ENCODE assay signal across 9 cellular contexts in the genomic region with DNA sequence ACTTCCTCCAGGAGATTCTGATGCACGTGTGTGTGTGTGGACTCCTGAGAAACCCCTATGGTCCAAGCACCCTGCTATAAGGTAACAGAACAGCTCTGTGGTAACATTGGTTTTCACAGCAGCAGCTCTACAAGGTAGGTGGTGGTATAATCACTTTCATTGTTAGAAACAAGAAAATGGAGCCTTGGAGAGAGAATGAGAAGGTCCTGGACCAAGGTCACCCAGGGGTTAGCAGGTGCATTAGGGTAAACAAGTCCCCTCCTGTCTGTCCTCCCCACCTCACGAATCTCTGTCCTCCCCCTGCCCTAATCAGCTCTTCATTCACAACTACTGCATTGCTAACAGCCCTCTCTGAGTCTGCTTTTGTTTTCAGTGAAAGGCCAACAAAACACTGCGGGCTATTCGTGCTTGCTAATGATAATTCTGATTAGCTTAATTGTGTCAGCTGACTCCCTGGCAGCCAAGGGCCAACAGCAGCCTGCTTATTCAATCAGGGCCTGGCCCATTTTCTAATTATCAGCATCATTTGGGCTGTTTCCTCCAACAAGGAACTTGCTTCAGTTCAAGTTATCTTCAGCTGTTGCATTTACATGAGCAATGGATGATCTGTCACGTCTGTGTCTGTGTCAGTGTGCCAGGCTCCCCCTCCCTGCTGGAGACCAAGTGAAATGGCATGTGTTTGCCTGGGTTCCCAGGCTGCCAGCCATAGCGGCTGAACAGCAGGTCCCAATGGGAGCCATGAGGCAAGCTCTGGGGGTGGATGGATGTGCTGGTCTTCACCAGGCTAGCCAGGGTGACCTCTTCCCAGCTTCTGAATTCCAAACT. TPM values are rescaled to one million over a fixed set of nuclear protein-coding genes. Genes with fewer than 3 reads are reported as not detected.
DNase-seq lines count a peak whose midpoint lies in the region; ATAC-seq and TF ChIP-seq lines count a peak whose summit lies in the region.
"Had no signal": no experiment of that assay in that cellular context is flagged by ENCODE, and none has a peak within 500 bp of the region (broad histone marks: within the 10 kb centered on the region; RNA-seq: fewer than 3 reads in every experiment).

No MANE protein-coding gene starts in this region.

- H3K4me2 ChIP-seq in GM23338: peak overlapping the region; percentile 43; the same call in 1 of the 2 replicates

- no peak overlapping the region for H3K4me3 ChIP-seq in GM23338
- H3K4me3 ChIP-seq: K562 had no signal

- no peaks in the 10 kb centered on the region for H3K36me3 ChIP-seq in GM23338 (ENCODE audit: insufficient read depth)

- no peaks in the 10 kb centered on the region for H4K20me1 ChIP-seq in GM23338 (replicated peaks; ENCODE audit: insufficient read depth)

- peaks cover 19% of the 10 kb centered on the region for H3K4me1 ChIP-seq in GM23338 (ENCODE audit: insufficient read depth)

- H3K4me3 Mint-ChIP-seq in GM23338: no peak overlapping the region

- no peaks in the 10 kb centered on the region for H3K27me3 ChIP-seq in GM23338 (ENCODE audit: insufficient read depth)

- no peaks in the 10 kb centered on the region for H3K9me3 Mint-ChIP-seq in GM23338

- peaks cover 15% of the 10 kb centered on the region for H3K36me3 Mint-ChIP-seq in GM23338 (ENCODE audit: low read depth)

- peaks cover 12% of the 10 kb centered on the region; the same call in 1 of the 2 replicates for H3K9me2 ChIP-seq in GM23338 (ENCODE audit: insufficient read depth)

- peak overlapping the region; percentile 27; the same call in 1 of the 2 replicates for H3K27ac Mint-ChIP-seq in GM23338

- H3K27me3 Mint-ChIP-seq in GM23338 (ENCODE audit: insufficient read depth, low read depth, poor library complexity): no peaks in the 10 kb centered on the region

- DNase-seq in GM23338 (ENCODE audit: low spot score) (no peak), NCI-H1105 (lab: John Stamatoyannopoulos, UW) (peak; percentile 34), kidney tubule cell (ENCODE audit: low spot score) (peak; percentile 23), D341Med (ENCODE audit: low spot score) (no peak), DMS79 (lab: John Stamatoyannopoulos, UW) (no peak), NCI-H2227 (lab: John Stamatoyannopoulos, UW; ENCODE audit: unreplicated experiment) (no peak), NCI-H2081 treated with DMSO at 0.1 percent for 48 hours (lab: John Stamatoyannopoulos, UW) (no peak)

- H3K27ac ChIP-seq in GM23338 (ENCODE audit: low read depth): no peak overlapping the region

- H3F3A ChIP-seq in GM23338 (replicated peaks; ENCODE audit: low read depth): no peaks in the 10 kb centered on the region

- H3K79me2 ChIP-seq in GM23338 (replicated peaks; ENCODE audit: insufficient read depth): no peaks in the 10 kb centered on the region

- H3K4me1 Mint-ChIP-seq in GM23338: peaks cover 44% of the 10 kb centered on the region

- no peak overlapping the region for H2AFZ ChIP-seq in GM23338

- peak; percentile 80 for ATAC-seq in GM18520 (IDR thresholded peaks at IDR 0.05; ENCODE audit: unreplicated experiment)
- peak; percentile 86 for ATAC-seq in GM23338
- ATAC-seq: K562 had no signal

- TF ChIP-seq CTCF in GM23338 (conservative IDR thresholded peaks at IDR 0.05; ENCODE audit: low read depth in 2 of 2): no peak

TF ChIP-seq in GM23338, 12 proteins besides CTCF, POLR2A, EP300 and RAD21:
- TF ChIP-seq, protein P1, sequence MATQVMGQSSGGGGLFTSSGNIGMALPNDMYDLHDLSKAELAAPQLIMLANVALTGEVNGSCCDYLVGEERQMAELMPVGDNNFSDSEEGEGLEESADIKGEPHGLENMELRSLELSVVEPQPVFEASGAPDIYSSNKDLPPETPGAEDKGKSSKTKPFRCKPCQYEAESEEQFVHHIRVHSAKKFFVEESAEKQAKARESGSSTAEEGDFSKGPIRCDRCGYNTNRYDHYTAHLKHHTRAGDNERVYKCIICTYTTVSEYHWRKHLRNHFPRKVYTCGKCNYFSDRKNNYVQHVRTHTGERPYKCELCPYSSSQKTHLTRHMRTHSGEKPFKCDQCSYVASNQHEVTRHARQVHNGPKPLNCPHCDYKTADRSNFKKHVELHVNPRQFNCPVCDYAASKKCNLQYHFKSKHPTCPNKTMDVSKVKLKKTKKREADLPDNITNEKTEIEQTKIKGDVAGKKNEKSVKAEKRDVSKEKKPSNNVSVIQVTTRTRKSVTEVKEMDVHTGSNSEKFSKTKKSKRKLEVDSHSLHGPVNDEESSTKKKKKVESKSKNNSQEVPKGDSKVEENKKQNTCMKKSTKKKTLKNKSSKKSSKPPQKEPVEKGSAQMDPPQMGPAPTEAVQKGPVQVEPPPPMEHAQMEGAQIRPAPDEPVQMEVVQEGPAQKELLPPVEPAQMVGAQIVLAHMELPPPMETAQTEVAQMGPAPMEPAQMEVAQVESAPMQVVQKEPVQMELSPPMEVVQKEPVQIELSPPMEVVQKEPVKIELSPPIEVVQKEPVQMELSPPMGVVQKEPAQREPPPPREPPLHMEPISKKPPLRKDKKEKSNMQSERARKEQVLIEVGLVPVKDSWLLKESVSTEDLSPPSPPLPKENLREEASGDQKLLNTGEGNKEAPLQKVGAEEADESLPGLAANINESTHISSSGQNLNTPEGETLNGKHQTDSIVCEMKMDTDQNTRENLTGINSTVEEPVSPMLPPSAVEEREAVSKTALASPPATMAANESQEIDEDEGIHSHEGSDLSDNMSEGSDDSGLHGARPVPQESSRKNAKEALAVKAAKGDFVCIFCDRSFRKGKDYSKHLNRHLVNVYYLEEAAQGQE (IDR thresholded peaks at IDR 0.05; ENCODE audit: unreplicated experiment): no peak
- TF ChIP-seq, protein P2, sequence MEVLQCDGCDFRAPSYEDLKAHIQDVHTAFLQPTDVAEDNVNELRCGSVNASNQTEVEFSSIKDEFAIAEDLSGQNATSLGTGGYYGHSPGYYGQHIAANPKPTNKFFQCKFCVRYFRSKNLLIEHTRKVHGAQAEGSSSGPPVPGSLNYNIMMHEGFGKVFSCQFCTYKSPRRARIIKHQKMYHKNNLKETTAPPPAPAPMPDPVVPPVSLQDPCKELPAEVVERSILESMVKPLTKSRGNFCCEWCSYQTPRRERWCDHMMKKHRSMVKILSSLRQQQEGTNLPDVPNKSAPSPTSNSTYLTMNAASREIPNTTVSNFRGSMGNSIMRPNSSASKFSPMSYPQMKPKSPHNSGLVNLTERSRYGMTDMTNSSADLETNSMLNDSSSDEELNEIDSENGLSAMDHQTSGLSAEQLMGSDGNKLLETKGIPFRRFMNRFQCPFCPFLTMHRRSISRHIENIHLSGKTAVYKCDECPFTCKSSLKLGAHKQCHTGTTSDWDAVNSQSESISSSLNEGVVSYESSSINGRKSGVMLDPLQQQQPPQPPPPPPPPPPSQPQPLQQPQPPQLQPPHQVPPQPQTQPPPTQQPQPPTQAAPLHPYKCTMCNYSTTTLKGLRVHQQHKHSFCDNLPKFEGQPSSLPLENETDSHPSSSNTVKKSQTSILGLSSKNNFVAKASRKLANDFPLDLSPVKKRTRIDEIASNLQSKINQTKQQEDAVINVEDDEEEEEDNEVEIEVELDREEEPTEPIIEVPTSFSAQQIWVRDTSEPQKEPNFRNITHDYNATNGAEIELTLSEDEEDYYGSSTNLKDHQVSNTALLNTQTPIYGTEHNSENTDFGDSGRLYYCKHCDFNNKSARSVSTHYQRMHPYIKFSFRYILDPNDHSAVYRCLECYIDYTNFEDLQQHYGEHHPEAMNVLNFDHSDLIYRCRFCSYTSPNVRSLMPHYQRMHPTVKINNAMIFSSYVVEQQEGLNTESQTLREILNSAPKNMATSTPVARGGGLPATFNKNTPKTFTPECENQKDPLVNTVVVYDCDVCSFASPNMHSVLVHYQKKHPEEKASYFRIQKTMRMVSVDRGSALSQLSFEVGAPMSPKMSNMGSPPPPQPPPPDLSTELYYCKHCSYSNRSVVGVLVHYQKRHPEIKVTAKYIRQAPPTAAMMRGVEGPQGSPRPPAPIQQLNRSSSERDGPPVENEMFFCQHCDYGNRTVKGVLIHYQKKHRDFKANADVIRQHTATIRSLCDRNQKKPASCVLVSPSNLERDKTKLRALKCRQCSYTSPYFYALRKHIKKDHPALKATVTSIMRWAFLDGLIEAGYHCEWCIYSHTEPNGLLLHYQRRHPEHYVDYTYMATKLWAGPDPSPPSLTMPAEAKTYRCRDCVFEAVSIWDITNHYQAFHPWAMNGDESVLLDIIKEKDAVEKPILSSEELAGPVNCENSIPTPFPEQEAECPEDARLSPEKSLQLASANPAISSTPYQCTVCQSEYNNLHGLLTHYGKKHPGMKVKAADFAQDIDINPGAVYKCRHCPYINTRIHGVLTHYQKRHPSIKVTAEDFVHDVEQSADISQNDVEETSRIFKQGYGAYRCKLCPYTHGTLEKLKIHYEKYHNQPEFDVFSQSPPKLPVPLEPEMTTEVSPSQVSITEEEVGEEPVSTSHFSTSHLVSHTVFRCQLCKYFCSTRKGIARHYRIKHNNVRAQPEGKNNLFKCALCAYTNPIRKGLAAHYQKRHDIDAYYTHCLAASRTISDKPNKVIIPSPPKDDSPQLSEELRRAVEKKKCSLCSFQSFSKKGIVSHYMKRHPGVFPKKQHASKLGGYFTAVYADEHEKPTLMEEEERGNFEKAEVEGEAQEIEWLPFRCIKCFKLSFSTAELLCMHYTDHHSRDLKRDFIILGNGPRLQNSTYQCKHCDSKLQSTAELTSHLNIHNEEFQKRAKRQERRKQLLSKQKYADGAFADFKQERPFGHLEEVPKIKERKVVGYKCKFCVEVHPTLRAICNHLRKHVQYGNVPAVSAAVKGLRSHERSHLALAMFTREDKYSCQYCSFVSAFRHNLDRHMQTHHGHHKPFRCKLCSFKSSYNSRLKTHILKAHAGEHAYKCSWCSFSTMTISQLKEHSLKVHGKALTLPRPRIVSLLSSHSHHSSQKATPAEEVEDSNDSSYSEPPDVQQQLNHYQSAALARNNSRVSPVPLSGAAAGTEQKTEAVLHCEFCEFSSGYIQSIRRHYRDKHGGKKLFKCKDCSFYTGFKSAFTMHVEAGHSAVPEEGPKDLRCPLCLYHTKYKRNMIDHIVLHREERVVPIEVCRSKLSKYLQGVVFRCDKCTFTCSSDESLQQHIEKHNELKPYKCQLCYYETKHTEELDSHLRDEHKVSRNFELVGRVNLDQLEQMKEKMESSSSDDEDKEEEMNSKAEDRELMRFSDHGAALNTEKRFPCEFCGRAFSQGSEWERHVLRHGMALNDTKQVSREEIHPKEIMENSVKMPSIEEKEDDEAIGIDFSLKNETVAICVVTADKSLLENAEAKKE (CRISPR knock-in tag; IDR thresholded peaks at IDR 0.05): peak; percentile 65; the same call in 1 of the 2 replicates
TF ChIP-seq in GM23338: peak in this region for 1.

RNA-seq across cellular contexts. Expression of a gene that starts 56.7 kb away (rescaled TPM):
- total RNA-seq in GM23338 (2014; rRNA removed; shearing (Covaris generic)): 0.24 TPM in 1 of 2 replicates, not detected in the other
- 0.21 TPM in 1 of 2 replicates, not detected in the other for polyA plus RNA-seq in GM23338 (2016; fragmentation: Nextera tagmentation; extraction: Ambion mirVana)

Comparison
In these comparisons a context has a peak if more than half of its experiments do, and no peak if none do; other contexts are left out.
1. DNase-seq: peak in NCI-H1105 (single experiment) and kidney tubule cell (single experiment); none in GM23338 (single experiment), D341Med (single experiment), DMS79 (single experiment), NCI-H2227 (single experiment) and NCI-H2081 treated with DMSO at 0.1 percent for 48 hours (single experiment).